In genomic region chr13:20192470-20193141, GRCh38 we compare ENCODE assay signal across 1 cellular context.
TF ChIP-seq lines count a peak whose summit lies in the region.

GJB2 (minus strand) TSS chr13:20192938; CDS start chr13:20189581, 3,357 bp downstream.

TF ChIP-seq in HEK293, 187 proteins besides CTCF, POLR2A, EP300 and RAD21 (continued from another document):
- peak; percentile 59 for TF ChIP-seq PRDM10 (tag by site-specific recombination; IDR thresholded peaks at IDR 0.05)
- TF ChIP-seq ZNF692 (tag by site-specific recombination; IDR thresholded peaks at IDR 0.05) = 0 out of 2 replicates have a peak, but pooled peaks have one; percentile 59
- TF ChIP-seq ZNF133 (tag by site-specific recombination; IDR thresholded peaks at IDR 0.05) = 0 out of 2 replicates have a peak, but pooled peaks have one; percentile 19
- TF ChIP-seq ZBTB26 (tag by site-specific recombination; optimal IDR thresholded peaks at IDR 0.05) = peak; percentile 83
- peak; percentile 37; the same call in 1 of the 2 replicates for TF ChIP-seq ZBTB20 (tag by site-specific recombination; IDR thresholded peaks at IDR 0.05)
- TF ChIP-seq ZNF555 (tag by site-specific recombination; conservative IDR thresholded peaks at IDR 0.05) = no peak
- TF ChIP-seq TCF7L2 (IDR thresholded peaks at IDR 0.05; ENCODE audit: borderline replicate concordance, low read depth, low read length) = no peak
- TF ChIP-seq ZFHX2 (tag by site-specific recombination; conservative IDR thresholded peaks at IDR 0.05) = peak; percentile 47
- peak; percentile 29; the same call in 1 of the 2 replicates for TF ChIP-seq SP3 (tag by site-specific recombination; IDR thresholded peaks at IDR 0.05)
